8 cellular contexts compared by ENCODE assay signal in genomic region chr5:142014911-142015584, GRCh38. TPM values are rescaled to one million over a fixed set of nuclear protein-coding genes. Genes with fewer than 3 reads are reported as not detected.
A peak's percentile ranks its signal among the peaks of the same experiment; 100 is the strongest.
DNase-seq lines count a peak whose midpoint lies in the region; ATAC-seq, FAIRE-seq and TF ChIP-seq lines count a peak whose summit lies in the region.

No MANE protein-coding gene starts in this region.

- no peak overlapping the region for H3K4me3 Mint-ChIP-seq in mesothelial cell of epicardium

- no peak for FAIRE-seq in GM12892 (lab: Jason Lieb, UNC)

- H3K27me3 Mint-ChIP-seq in mesothelial cell of epicardium (ENCODE audit: low read depth), result peaks cover 1% of the 10 kb centered on the region

- peak; percentile 52 for TF ChIP-seq CTCF in mesothelial cell of epicardium (IDR thresholded peaks at IDR 0.05; ENCODE audit: unreplicated experiment)
- peak; percentile 27 to 30 for TF ChIP-seq CTCF in suprapubic skin (IDR thresholded peaks at IDR 0.05)

- DNase-seq in COLO829 (ENCODE audit: low spot score) (peak; percentile 61), NCI-H1694 (lab: John Stamatoyannopoulos, UW) (peak; percentile 70), dedifferentiated amniotic fluid mesenchymal stem cell (ENCODE audit: extremely low spot score) (peak; percentile 66), mesothelial cell of epicardium (ENCODE audit: low spot score in 2 of 2, unreplicated experiment in 2 of 2) (no peak), suprapubic skin (ENCODE audit: low spot score in 2 of 2) (no peak), GM12892 (ENCODE audit: insufficient read length) (no peak)
- DNase-seq in activated CD4-positive, alpha-beta T cell treated with anti-CD3 and anti-CD28 coated beads for 1 hour, result peak; percentile 25

- H3K36me3 ChIP-seq in suprapubic skin, result no peaks in the 10 kb centered on the region

- H3K4me3 ChIP-seq in suprapubic skin, result no peak overlapping the region

- H3K36me3 Mint-ChIP-seq in mesothelial cell of epicardium, result no peaks in the 10 kb centered on the region

- ATAC-seq in GM21528 (IDR thresholded peaks at IDR 0.05; ENCODE audit: low FRiP score, unreplicated experiment), result peak; percentile 36

- H3K9me3 ChIP-seq in suprapubic skin, result no peaks in the 10 kb centered on the region

- H3K4me1 ChIP-seq in suprapubic skin, result peaks cover 34% of the 10 kb centered on the region

- H3K9me3 Mint-ChIP-seq in mesothelial cell of epicardium, result peaks cover under 1% of the 10 kb centered on the region

- peaks cover 13% of the 10 kb centered on the region for H3K4me1 Mint-ChIP-seq in mesothelial cell of epicardium

- TF ChIP-seq POLR2A in suprapubic skin (IDR thresholded peaks at IDR 0.05) (no peak), GM12892 (IDR thresholded peaks at IDR 0.05; ENCODE audit: low read depth, low read length) (no peak)

- H3K27me3 ChIP-seq in suprapubic skin, result no peaks in the 10 kb centered on the region

- WGBS in suprapubic skin, result 58% methylated on average over 7 of the region's 7 CpGs

- H3K27ac ChIP-seq in suprapubic skin, result no peak overlapping the region

- TF ChIP-seq EP300 in suprapubic skin (IDR thresholded peaks at IDR 0.05), result no peak

- H3K27ac Mint-ChIP-seq in mesothelial cell of epicardium, result no peak overlapping the region

RNA-seq across cellular contexts. Expression of gene GNPDA1, which starts 2.2 kb away (rescaled TPM):
- total RNA-seq in mesothelial cell of epicardium (55.0 to 56.6 TPM (median 55.1 TPM) in 3 replicates), suprapubic skin (10 to 100 TPM; 15.0 to 34.4 (median 24.3) TPM)
- 14.4 TPM for polyA plus RNA-seq in GM12892 (2012; ENCODE audit: missing spikeins)

RNA-seq across cellular contexts. Expression of gene RNF14, which starts 46.1 kb away (rescaled TPM):
- total RNA-seq in mesothelial cell of epicardium (34.0 to 36.5 TPM (median 35.1 TPM) in 3 replicates), suprapubic skin (10 to 100 TPM; 33.8 to 53.5 (median 45.7) TPM)
- polyA plus RNA-seq in GM12892 (2012; ENCODE audit: missing spikeins), result 27.8 TPM

RNA-seq across cellular contexts. Expression of gene PCDH12, which starts 57.0 kb away (rescaled TPM):
- total RNA-seq in mesothelial cell of epicardium (0.07 to 0.29 TPM (median 0.18 TPM) in 3 replicates), suprapubic skin (1 to 10 TPM in 1 of 4 donors, under 1 TPM in 3; 0.44 to 2.0 (median 0.82) TPM)
- polyA plus RNA-seq in GM12892 (2012; ENCODE audit: missing spikeins), result 0.08 TPM

Comparison
In these comparisons a context has a peak if more than half of its experiments do, and no peak if none do; other contexts are left out.
1. DNase-seq: peak in COLO829 (single experiment), NCI-H1694 (single experiment), activated CD4-positive, alpha-beta T cell treated with anti-CD3 and anti-CD28 coated beads for 1 hour (single experiment) and dedifferentiated amniotic fluid mesenchymal stem cell (single experiment); none in mesothelial cell of epicardium (0 of 2), suprapubic skin (0 of 2) and GM12892 (single experiment).